ENCODE assay signal across 26 cellular contexts in the genomic region with DNA sequence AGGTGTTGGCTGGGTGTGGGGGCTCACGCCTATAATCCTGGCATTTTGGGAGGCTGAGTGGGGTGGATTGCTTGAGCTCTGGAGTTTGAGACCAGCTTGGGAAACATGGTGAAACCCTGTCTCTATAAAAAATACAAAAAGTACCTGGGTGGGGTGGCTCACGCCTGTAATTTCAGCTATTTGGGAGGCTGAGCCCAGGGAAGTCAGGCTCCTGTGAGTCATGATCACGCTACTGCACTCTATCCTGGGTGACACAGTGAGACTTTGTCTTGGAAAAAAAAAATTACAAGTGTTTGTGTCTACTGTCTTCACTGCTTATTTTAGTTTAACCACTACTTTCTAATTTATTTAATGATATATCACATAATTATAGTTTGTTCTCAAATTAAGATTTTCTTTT.
A peak's percentile ranks its signal among the peaks of the same experiment; 100 is the strongest.
DNase-seq lines count a peak whose midpoint lies in the region; ATAC-seq and TF ChIP-seq lines count a peak whose summit lies in the region.
"Had no signal": no experiment of that assay in that cellular context is flagged by ENCODE, and none has a peak within 500 bp of the region (broad histone marks: within the 10 kb centered on the region; RNA-seq: fewer than 3 reads in every experiment).

No MANE protein-coding gene starts in this region.

- no peak overlapping the region for H3K23ac ChIP-seq in trophoblast cell (ENCODE audit: low read length)

- H3K4ac ChIP-seq in trophoblast cell (ENCODE audit: low read depth, low read length), result no peak overlapping the region

- H4K12ac ChIP-seq in trophoblast cell (ENCODE audit: low read depth, low read length), result no peak overlapping the region

- DNase-seq in EH (ENCODE audit: low read depth), result peak; percentile 63
- DNase-seq in NCI-H226, result peak; percentile 25
- DNase-seq in epithelial cell of esophagus (ENCODE audit: low read depth), result peak; percentile 35
- peak; percentile 77 to 78 for DNase-seq in trophoblast cell
- no peak for DNase-seq in activated T-cell treated with anti-CD3 and anti-CD28 coated beads, Interleukin-2, amount 50 U/mL, for 24 hours
- DNase-seq in NCI-H526 (lab: John Stamatoyannopoulos, UW), result no peak
- DNase-seq: activated CD4-positive, alpha-beta T cell treated with anti-CD3 and anti-CD28 coated beads, Interleukin-2, amount 50 U/mL, for 48 hours; activated naive CD4-positive, alpha-beta T cell treated with anti-CD3 and anti-CD28 coated beads, Interleukin-2, amount 50 U/mL, for 16 hours; amygdala; colonic mucosa; DMS53; effector memory CD4-positive, alpha-beta T cell; left ventricle myocardium inferior; naive B cell; NCI-H1105; NCI-H187 treated with DMSO at 0.1 percent for 48 hours; RPMI8226; small intestine; stimulated activated naive CD8-positive, alpha-beta T cell treated with anti-CD3 and anti-CD28 coated beads, Interleukin-15, amount 100 ng/mL, for 72 hours had no signal

- H4K91ac ChIP-seq in trophoblast cell (ENCODE audit: low read depth, low read length), result no peak overlapping the region

- no peak for TF ChIP-seq CTCF in epithelial cell of esophagus (IDR thresholded peaks at IDR 0.05; ENCODE audit: insufficient read depth, low read depth, low read length, missing control alignments)

- no peaks in the 10 kb centered on the region for H3K9me3 Mint-ChIP-seq in activated T-cell treated with anti-CD3 and anti-CD28 coated beads, Interleukin-2, amount 50 U/mL, for 24 hours
- H3K9me3 Mint-ChIP-seq: activated T-helper 17 cell treated with anti-CD3 and anti-CD28 coated beads, Interleukin-2, amount 50 U/mL, for 72 hours; GM23338; mesothelial cell of epicardium; naive B cell; stimulated activated naive CD8-positive, alpha-beta T cell treated with anti-CD3 and anti-CD28 coated beads, Interleukin-15, amount 100 ng/mL, for 72 hours had no signal

- no peaks in the 10 kb centered on the region for H3K79me2 ChIP-seq in trophoblast cell (ENCODE audit: control insufficient read depth, insufficient read depth, low read length, poor library complexity)
- H3K79me2 ChIP-seq: hepatocyte had no signal

- no peaks in the 10 kb centered on the region for H3K36me3 Mint-ChIP-seq in activated T-cell treated with anti-CD3 and anti-CD28 coated beads, Interleukin-2, amount 50 U/mL, for 24 hours (ENCODE audit: low read depth)
- H3K36me3 Mint-ChIP-seq: mesothelial cell of epicardium had no signal

- H2BK5ac ChIP-seq in trophoblast cell (ENCODE audit: low read depth, low read length, poor library complexity), result no peak overlapping the region

- no peak overlapping the region for H3K9ac ChIP-seq in trophoblast cell (ENCODE audit: low read length)
- H3K9ac ChIP-seq: BLaER1 had no signal

- H3K18ac ChIP-seq in trophoblast cell (ENCODE audit: low read length), result no peak overlapping the region

- H4K8ac ChIP-seq in trophoblast cell (ENCODE audit: low read depth, low read length), result no peak overlapping the region

- H3K27me3 Mint-ChIP-seq in activated T-cell treated with anti-CD3 and anti-CD28 coated beads, Interleukin-2, amount 50 U/mL, for 24 hours, result no peaks in the 10 kb centered on the region
- H3K27me3 Mint-ChIP-seq: activated T-helper 17 cell treated with anti-CD3 and anti-CD28 coated beads, Interleukin-2, amount 50 U/mL, for 72 hours; stimulated activated naive CD8-positive, alpha-beta T cell treated with anti-CD3 and anti-CD28 coated beads, Interleukin-15, amount 100 ng/mL, for 72 hours had no signal

- peaks cover 3% of the 10 kb centered on the region for H3K4me1 Mint-ChIP-seq in activated T-cell treated with anti-CD3 and anti-CD28 coated beads, Interleukin-2, amount 50 U/mL, for 24 hours (ENCODE audit: low read depth)
- H3K4me1 Mint-ChIP-seq: activated T-helper 17 cell treated with anti-CD3 and anti-CD28 coated beads, Interleukin-2, amount 50 U/mL, for 72 hours; mesothelial cell of epicardium; naive B cell; stimulated activated naive CD8-positive, alpha-beta T cell treated with anti-CD3 and anti-CD28 coated beads, Interleukin-15, amount 100 ng/mL, for 72 hours had no signal

- WGBS in trophoblast cell (ENCODE audit: extremely low coverage, insufficient coverage, insufficient read length), result no CpG with 5 or more reads among the region's 3 CpGs

- no peak overlapping the region for H3K27ac Mint-ChIP-seq in activated T-cell treated with anti-CD3 and anti-CD28 coated beads, Interleukin-2, amount 50 U/mL, for 24 hours
- H3K27ac Mint-ChIP-seq: activated T-helper 17 cell treated with anti-CD3 and anti-CD28 coated beads, Interleukin-2, amount 50 U/mL, for 72 hours; GM23338; mesothelial cell of epicardium; naive B cell; stimulated activated naive CD8-positive, alpha-beta T cell treated with anti-CD3 and anti-CD28 coated beads, Interleukin-15, amount 100 ng/mL, for 72 hours had no signal

- no peak overlapping the region for H3K27ac ChIP-seq in trophoblast cell (ENCODE audit: low read depth, low read length)
- H3K27ac ChIP-seq: BLaER1, colonic mucosa, hepatocyte, left ventricle myocardium inferior, SK-N-MC had no signal

- H2BK12ac ChIP-seq in trophoblast cell (ENCODE audit: low read length), result no peak overlapping the region

- H2AK5ac ChIP-seq in trophoblast cell (ENCODE audit: low read length), result no peak overlapping the region

- no peaks in the 10 kb centered on the region for H3K27me3 ChIP-seq in trophoblast cell (ENCODE audit: insufficient read depth, low read length)
- H3K27me3 ChIP-seq: BLaER1, colonic mucosa, hepatocyte had no signal

- ATAC-seq in GM21737 (IDR thresholded peaks at IDR 0.05; ENCODE audit: unreplicated experiment), result no peak
- ATAC-seq: activated T-helper 17 cell treated with anti-CD3 and anti-CD28 coated beads, Interleukin-2, amount 50 U/mL, for 72 hours; GM23338; stimulated activated naive CD8-positive, alpha-beta T cell treated with anti-CD3 and anti-CD28 coated beads, Interleukin-15, amount 100 ng/mL, for 72 hours had no signal

- H3K14ac ChIP-seq in trophoblast cell (ENCODE audit: low read length), result no peak overlapping the region

- H3K4me1 ChIP-seq in trophoblast cell (ENCODE audit: control insufficient read depth in 1 of 2, insufficient read depth in 2 of 2, low read length in 2 of 2), result no peaks in the 10 kb centered on the region
- H3K4me1 ChIP-seq: BLaER1, colonic mucosa, left ventricle myocardium inferior had no signal

- H3K4me3 ChIP-seq in epithelial cell of esophagus (ENCODE audit: low read length) (no peak overlapping the region), trophoblast cell (ENCODE audit: low read depth, low read length) (no peak overlapping the region)
- H3K4me3 ChIP-seq: BLaER1, colonic mucosa, GM23338, hepatocyte, left ventricle myocardium inferior, SK-N-MC had no signal

- H3K4me3 Mint-ChIP-seq in activated T-cell treated with anti-CD3 and anti-CD28 coated beads, Interleukin-2, amount 50 U/mL, for 24 hours, result no peak overlapping the region
- H3K4me3 Mint-ChIP-seq: activated T-helper 17 cell treated with anti-CD3 and anti-CD28 coated beads, Interleukin-2, amount 50 U/mL, for 72 hours; GM23338; mesothelial cell of epicardium; stimulated activated naive CD8-positive, alpha-beta T cell treated with anti-CD3 and anti-CD28 coated beads, Interleukin-15, amount 100 ng/mL, for 72 hours had no signal

- H3K9me3 ChIP-seq in trophoblast cell (ENCODE audit: insufficient read depth, low read depth, low read length), result no peaks in the 10 kb centered on the region
- H3K9me3 ChIP-seq: BLaER1, colonic mucosa, left ventricle myocardium inferior had no signal

- no peak overlapping the region for H2AFZ ChIP-seq in trophoblast cell (ENCODE audit: insufficient read depth, low read length, poor library complexity)
- H2AFZ ChIP-seq: GM23338, hepatocyte had no signal

- H3K36me3 ChIP-seq in trophoblast cell (ENCODE audit: control insufficient read depth in 1 of 2, insufficient read depth in 2 of 2, low read length in 2 of 2), result no peaks in the 10 kb centered on the region
- H3K36me3 ChIP-seq: BLaER1, colonic mucosa, left ventricle myocardium inferior had no signal

- H3K4me2 ChIP-seq in trophoblast cell (ENCODE audit: low read length), result no peak overlapping the region
- H3K4me2 ChIP-seq: BLaER1, GM23338, hepatocyte had no signal

- peaks cover 2% of the 10 kb centered on the region for H3K79me1 ChIP-seq in trophoblast cell (ENCODE audit: low read length)

- no peak overlapping the region for H2BK120ac ChIP-seq in trophoblast cell (ENCODE audit: insufficient read depth, low read length, poor library complexity)

Comparison
In these comparisons a context has a peak if more than half of its experiments do, and no peak if none do; other contexts are left out.
1. DNase-seq: peak in EH (single experiment), NCI-H226 (single experiment), epithelial cell of esophagus (single experiment) and trophoblast cell (2 of 2); none in activated T-cell treated with anti-CD3 and anti-CD28 coated beads, Interleukin-2, amount 50 U/mL, for 24 hours (single experiment) and NCI-H526 (0 of 2).